Comparison of ENCODE assay signal across 25 cellular contexts in genomic region chrX:45954026-45954425, GRCh38.
DNase-seq lines count a peak whose midpoint lies in the region; ATAC-seq, FAIRE-seq and TF ChIP-seq lines count a peak whose summit lies in the region.
"Had no signal": no experiment of that assay in that cellular context is flagged by ENCODE, and none has a peak within 500 bp of the region (broad histone marks: within the 10 kb centered on the region; RNA-seq: fewer than 3 reads in every experiment).

No MANE protein-coding gene starts in this region.

- peak overlapping the region; percentile 54 for H2AFZ ChIP-seq in HCT116 (ENCODE audit: low read depth, low read length, poor library complexity, severe bottlenecking)
- no peak overlapping the region for H2AFZ ChIP-seq in astrocyte (ENCODE audit: low read depth, low read length)

- no peak overlapping the region for H3K4me3 ChIP-seq in HCT116 (replicated peaks in 1 of 2; ENCODE audit: low read depth in 1 of 2, low read length in 2 of 2)
- H3K4me3 ChIP-seq in astrocyte (ENCODE audit: insufficient read depth, low read depth, low read length): no peak overlapping the region
- H3K4me3 ChIP-seq: A549, SJSA1 had no signal

- no peak overlapping the region for H3K27ac Mint-ChIP-seq in astrocyte (ENCODE audit: unreplicated experiment)
- H3K27ac Mint-ChIP-seq: CD14-positive monocyte; CD8-positive, alpha-beta memory T cell had no signal

- H4K20me1 ChIP-seq in HCT116 (ENCODE audit: insufficient read depth): no peaks in the 10 kb centered on the region
- no peaks in the 10 kb centered on the region for H4K20me1 ChIP-seq in astrocyte (ENCODE audit: insufficient read depth, low read length)

- TF ChIP-seq RAD21 in HCT116 (IDR thresholded peaks at IDR 0.05; ENCODE audit: low read depth): no peak

- no peaks in the 10 kb centered on the region for H3K36me3 Mint-ChIP-seq in astrocyte (ENCODE audit: low read depth, unreplicated experiment)
- H3K36me3 Mint-ChIP-seq: CD14-positive monocyte; CD8-positive, alpha-beta memory T cell had no signal

- H3K9me3 ChIP-seq in HCT116 (ENCODE audit: control insufficient read depth in 1 of 2, insufficient read depth in 1 of 2, low read depth in 1 of 2, low read length in 2 of 2) (no peaks in the 10 kb centered on the region), astrocyte (ENCODE audit: insufficient read depth, low read depth, low read length) (no peaks in the 10 kb centered on the region)
- H3K9me3 ChIP-seq: A549, BE2C, SJSA1 had no signal

- no peak overlapping the region for H3K27ac ChIP-seq in HCT116 (ENCODE audit: low read depth, low read length)
- no peak overlapping the region for H3K27ac ChIP-seq in astrocyte (ENCODE audit: low read depth, low read length)
- H3K27ac ChIP-seq: A549, SJSA1 had no signal

- H3K27me3 Mint-ChIP-seq in astrocyte (ENCODE audit: low read depth, unreplicated experiment): no peaks in the 10 kb centered on the region

- H3K9ac ChIP-seq in HCT116 (ENCODE audit: low read length): no peak overlapping the region
- no peak overlapping the region for H3K9ac ChIP-seq in astrocyte (ENCODE audit: low read length)

- H3K4me1 ChIP-seq in HCT116 (ENCODE audit: control insufficient read depth in 1 of 2, insufficient read depth in 2 of 2, low read length in 2 of 2) (no peaks in the 10 kb centered on the region), astrocyte (ENCODE audit: insufficient read depth, low read length) (no peaks in the 10 kb centered on the region)
- H3K4me1 ChIP-seq: A549, BE2C, SJSA1 had no signal

- H3K36me3 ChIP-seq in HCT116 (ENCODE audit: control insufficient read depth in 1 of 2, insufficient read depth in 2 of 2, low read length in 2 of 2) (no peaks in the 10 kb centered on the region), astrocyte (ENCODE audit: insufficient read depth, low read length) (no peaks in the 10 kb centered on the region)
- H3K36me3 ChIP-seq: BE2C, SJSA1 had no signal

- H3K27me3 ChIP-seq in HCT116 (ENCODE audit: insufficient read depth, low read length) (no peaks in the 10 kb centered on the region), astrocyte (ENCODE audit: insufficient read depth, low read length) (no peaks in the 10 kb centered on the region)
- H3K27me3 ChIP-seq: BE2C, SJSA1 had no signal

- no peak overlapping the region for H3K4me3 Mint-ChIP-seq in astrocyte (ENCODE audit: unreplicated experiment)
- H3K4me3 Mint-ChIP-seq: CD14-positive monocyte; CD8-positive, alpha-beta memory T cell had no signal

- no peak for TF ChIP-seq POLR2A in HCT116 (IDR thresholded peaks at IDR 0.05; ENCODE audit: borderline replicate concordance, extremely low read depth, insufficient read depth, insufficient read length)

- H3K4me2 ChIP-seq in HCT116 (ENCODE audit: low read length) (no peak overlapping the region), astrocyte (ENCODE audit: low read length) (no peak overlapping the region)
- H3K4me2 ChIP-seq: A549 had no signal

- RAD21 ChIA-PET in HCT116 (lab: Charles Lee; ENCODE audit: low non-redundant PET in 1 of 2, low total read pairs in 2 of 2, uncharacterized antibody in 2 of 2, unreplicated experiment in 2 of 2): no interaction called here

- intact Hi-C loops in HCT116 (cut with micrococcal nuclease): no loop called here

- no peaks in the 10 kb centered on the region for H3K79me2 ChIP-seq in HCT116 (ENCODE audit: insufficient read depth, low read length)
- no peaks in the 10 kb centered on the region for H3K79me2 ChIP-seq in astrocyte (ENCODE audit: insufficient read depth, low read length)

- BruUV-seq in HCT116 (replicated peaks; lab: Mats Ljungman, UMichigan): no TSS peak

- no peaks in the 10 kb centered on the region for H3K4me1 Mint-ChIP-seq in astrocyte (ENCODE audit: low read depth, unreplicated experiment)
- H3K4me1 Mint-ChIP-seq: CD14-positive monocyte; CD8-positive, alpha-beta memory T cell had no signal

- ATAC-seq in HCT116: no peak
- no peak for ATAC-seq in HG02885 (IDR thresholded peaks at IDR 0.05; ENCODE audit: poor library complexity, unreplicated experiment)
- ATAC-seq: A549 had no signal

- DNase-seq in HCT116 (ENCODE audit: low read depth, low spot score): no peak
- DNase-seq in astrocyte (ENCODE audit: low read depth): peak; percentile 33
- DNase-seq in kidney tubule cell (ENCODE audit: low spot score): peak; percentile 2
- peak; percentile 16 for DNase-seq in renal cortical epithelial cell (ENCODE audit: low read depth)
- no peak for DNase-seq in NCI-H2171 (lab: John Stamatoyannopoulos, UW)
- DNase-seq in retina: no peak
- DNase-seq: BE2C; CD8-positive, alpha-beta memory T cell; DMS 273 treated with DMSO at 0.1 percent for 48 hours; DMS79; KG1; MM.1S; NCI-H1694; NCI-H2029 treated with DMSO at 0.1 percent for 48 hours; NCI-H226; NCI-H510A; NCI-H69; Right ventricle myocardium superior; RPMI8226 had no signal

- CTCF ChIA-PET in HCT116 (lab: Charles Lee): no interaction called here

- POLR2A ChIA-PET in HCT116 (lab: Charles Lee): no interaction called here

- H3K9me3 Mint-ChIP-seq in astrocyte (ENCODE audit: unreplicated experiment): no peaks in the 10 kb centered on the region
- H3K9me3 Mint-ChIP-seq: CD8-positive, alpha-beta memory T cell had no signal

- FAIRE-seq in astrocyte (lab: Jason Lieb, UNC): no peak
- FAIRE-seq: GM12892, GM19239 had no signal

- no peaks in the 10 kb centered on the region for H3K9me2 ChIP-seq in HCT116 (ENCODE audit: insufficient read depth)

- no peak for TF ChIP-seq CTCF in HCT116 (IDR thresholded peaks at IDR 0.05 in 2 of 3, conservative IDR thresholded peaks at IDR 0.05 in 1 of 3; ENCODE audit: borderline replicate concordance in 1 of 3, insufficient read depth in 1 of 3, low read depth in 2 of 3, low read length in 2 of 3)
- TF ChIP-seq CTCF in astrocyte (IDR thresholded peaks at IDR 0.05; ENCODE audit: insufficient read depth, low read depth, low read length): no peak

TF ChIP-seq in HCT116, 20 proteins besides CTCF, POLR2A, EP300 and RAD21 (continues in another document):
- TF ChIP-seq FOSL1 (IDR thresholded peaks at IDR 0.05; ENCODE audit: low read depth): no peak
- no peak for TF ChIP-seq REST (IDR thresholded peaks at IDR 0.05; ENCODE audit: low read depth)
- no peak for TF ChIP-seq SRF (IDR thresholded peaks at IDR 0.05; ENCODE audit: low read depth)
- no peak for TF ChIP-seq ZFX (IDR thresholded peaks at IDR 0.05)
- no peak for TF ChIP-seq ZBTB33 (IDR thresholded peaks at IDR 0.05; ENCODE audit: extremely low read depth, insufficient replicate concordance, low read length)
- TF ChIP-seq SIN3A (IDR thresholded peaks at IDR 0.05; ENCODE audit: low read depth): no peak
- no peak for TF ChIP-seq CBX3 (IDR thresholded peaks at IDR 0.05; ENCODE audit: low read depth)
- TF ChIP-seq, protein P1, sequence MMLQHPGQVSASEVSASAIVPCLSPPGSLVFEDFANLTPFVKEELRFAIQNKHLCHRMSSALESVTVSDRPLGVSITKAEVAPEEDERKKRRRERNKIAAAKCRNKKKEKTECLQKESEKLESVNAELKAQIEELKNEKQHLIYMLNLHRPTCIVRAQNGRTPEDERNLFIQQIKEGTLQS (IDR thresholded peaks at IDR 0.05): no peak
- TF ChIP-seq CEBPB (IDR thresholded peaks at IDR 0.05; ENCODE audit: low read depth): no peak
- no peak for TF ChIP-seq ZNF274 (IDR thresholded peaks at IDR 0.05; ENCODE audit: low read depth, low read length)
- TF ChIP-seq POLR2AphosphoS5 (IDR thresholded peaks at IDR 0.05; ENCODE audit: low read depth, low read length): no peak
- TF ChIP-seq YY1 (IDR thresholded peaks at IDR 0.05; ENCODE audit: extremely low read depth, insufficient replicate concordance, low read depth, low read length): no peak
- no peak for TF ChIP-seq EGR1 (IDR thresholded peaks at IDR 0.05; ENCODE audit: low read depth)
- no peak for TF ChIP-seq ELF1 (IDR thresholded peaks at IDR 0.05; ENCODE audit: borderline replicate concordance, low read depth)
- TF ChIP-seq EZH2phosphoT487 (IDR thresholded peaks at IDR 0.05; ENCODE audit: borderline replicate concordance): no peak
- TF ChIP-seq SP1 (IDR thresholded peaks at IDR 0.05; ENCODE audit: low read depth): no peak

Comparison
In these comparisons a context has a peak if more than half of its experiments do, and no peak if none do; other contexts are left out.
1. DNase-seq: peak in astrocyte (single experiment), kidney tubule cell (single experiment) and renal cortical epithelial cell (single experiment); none in HCT116 (single experiment), NCI-H2171 (single experiment) and retina (single experiment).